8 cellular contexts compared by ENCODE assay signal in the genomic region with DNA sequence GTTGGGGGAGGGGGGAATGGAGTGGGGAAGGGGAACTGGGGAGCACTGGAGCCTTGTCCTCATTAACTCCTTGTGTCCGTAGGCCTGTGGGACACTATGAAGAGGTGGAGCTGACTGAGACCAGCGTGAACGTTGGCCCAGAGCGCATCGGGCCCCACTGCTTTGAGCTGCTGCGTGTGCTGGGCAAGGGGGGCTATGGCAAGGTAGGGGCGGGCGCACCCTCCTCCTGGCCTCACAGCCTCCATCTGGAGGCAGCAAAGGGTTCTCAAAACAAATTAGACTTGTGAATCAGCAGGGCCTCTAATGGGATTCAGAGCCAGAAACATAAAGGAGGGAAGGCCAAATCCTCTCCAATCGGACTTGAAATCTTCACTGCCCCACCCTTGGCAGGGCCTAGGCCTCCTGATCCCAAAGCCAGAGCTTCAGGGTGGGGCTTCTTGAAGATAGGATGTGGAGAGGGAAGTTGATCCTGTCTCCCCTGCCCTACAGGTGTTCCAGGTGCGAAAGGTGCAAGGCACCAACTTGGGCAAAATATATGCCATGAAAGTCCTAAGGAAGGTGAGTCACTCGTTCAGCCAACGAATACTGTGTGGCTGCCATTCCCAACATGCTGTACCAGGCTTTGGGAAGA. TPM values are rescaled to one million over a fixed set of nuclear protein-coding genes. Genes with fewer than 3 reads are reported as not detected.
DNase-seq lines count a peak whose midpoint lies in the region; ATAC-seq and TF ChIP-seq lines count a peak whose summit lies in the region.

No MANE protein-coding gene starts in this region.

- BruUV-seq in PC-3 (replicated peaks; lab: Mats Ljungman, UMichigan): TSS peak; percentile 49

- H3K4me1 ChIP-seq in CD8-positive, alpha-beta T cell (ENCODE audit: insufficient read depth, low read length): peaks cover 42% of the 10 kb centered on the region
- H3K4me1 ChIP-seq in PC-3 (ENCODE audit: insufficient read depth, low read length) (peaks cover 10% of the 10 kb centered on the region), osteoblast (ENCODE audit: insufficient read depth, low read length) (peaks cover 12% of the 10 kb centered on the region)

- no peak for ATAC-seq in CD8-positive, alpha-beta T cell
- ATAC-seq in PC-3 (peak; percentile 13), HG03565 (IDR thresholded peaks at IDR 0.05; ENCODE audit: unreplicated experiment) (no peak)

- intact Hi-C loops in CD8-positive, alpha-beta T cell (cut with DNase I, micrococcal nuclease): loop anchor here (2.0 kb wide), 2 partner anchors 26 to 54 kb away; a partner anchor contains a TSS
- intact Hi-C loops in PC-3 (cut with micrococcal nuclease): loop anchor here (2.0 to 5.0 kb wide), 4 partner anchors 14 to 78 kb away; a partner anchor contains a TSS

- peaks cover 2% of the 10 kb centered on the region for H3K36me3 ChIP-seq in CD8-positive, alpha-beta T cell (ENCODE audit: insufficient read depth, low read length)
- H3K36me3 ChIP-seq in PC-3 (ENCODE audit: low read depth, low read length) (peaks cover 36% of the 10 kb centered on the region), osteoblast (ENCODE audit: insufficient read depth, low read length) (peaks cover 34% of the 10 kb centered on the region)

- CTCF ChIA-PET in CD8-positive, alpha-beta T cell (lab: Charles Lee): interaction anchor here (0.6 to 2.1 kb wide), 4 partner anchors 25 to 38 kb away, joined by 3 to 11 read pairs (median 4); a partner anchor contains a TSS
- CTCF ChIA-PET in PC-3 (lab: Charles Lee): no interaction called here

- H2AFZ ChIP-seq in PC-3 (ENCODE audit: low read length) (peak overlapping the region; percentile 94), osteoblast (ENCODE audit: low read length) (no peak overlapping the region)

- no peaks in the 10 kb centered on the region for H3K27me3 Mint-ChIP-seq in CD8-positive, alpha-beta T cell (ENCODE audit: low read depth)

- H3K9ac ChIP-seq in PC-3 (ENCODE audit: low read length): peak overlapping the region; percentile 95

- H3K27ac Mint-ChIP-seq in CD8-positive, alpha-beta T cell: peak overlapping the region; percentile 95

- peak overlapping the region; percentile 86 for H3K27ac ChIP-seq in CD8-positive, alpha-beta T cell (ENCODE audit: low read depth, low read length)
- H3K27ac ChIP-seq in PC-3 (ENCODE audit: low read length) (peak overlapping the region; percentile 18), epithelial cell of prostate (peak overlapping the region; percentile 58), osteoblast (ENCODE audit: low read depth, low read length) (peak overlapping the region; percentile 84)

- no peak for DNase-seq in CD8-positive, alpha-beta T cell
- no peak for DNase-seq in PC-3
- DNase-seq in epithelial cell of prostate (ENCODE audit: low read depth, low spot score): no peak
- DNase-seq in osteoblast (ENCODE audit: insufficient read length, low spot score, missing footprints): no peak
- no peak for DNase-seq in NCI-H1048 (lab: John Stamatoyannopoulos, UW)
- DNase-seq in LoVo (ENCODE audit: low spot score): no peak
- DNase-seq in NCI-H748 treated with DMSO at 0.1 percent for 48 hours (lab: John Stamatoyannopoulos, UW): no peak

- TF ChIP-seq CTCF in CD8-positive, alpha-beta T cell (IDR thresholded peaks at IDR 0.05): no peak
- TF ChIP-seq CTCF in PC-3 (conservative IDR thresholded peaks at IDR 0.05; ENCODE audit: low read depth, low read length) (no peak), osteoblast (IDR thresholded peaks at IDR 0.05; ENCODE audit: extremely low read depth, low read depth, low read length) (no peak)

- no peaks in the 10 kb centered on the region for H4K20me1 ChIP-seq in PC-3 (ENCODE audit: low read length)
- no peaks in the 10 kb centered on the region for H4K20me1 ChIP-seq in osteoblast (ENCODE audit: insufficient read depth, low read length)

- H3K9me2 ChIP-seq in PC-3 (replicated peaks; ENCODE audit: low read length): no peaks in the 10 kb centered on the region

- H3K36me3 Mint-ChIP-seq in CD8-positive, alpha-beta T cell: peaks cover 28% of the 10 kb centered on the region

- no peaks in the 10 kb centered on the region for H3K9me3 Mint-ChIP-seq in CD8-positive, alpha-beta T cell

- peak overlapping the region; percentile 73 for H3K4me3 ChIP-seq in CD8-positive, alpha-beta T cell (ENCODE audit: low read depth, low read length)
- H3K4me3 ChIP-seq in PC-3 (ENCODE audit: low read length) (peak overlapping the region; percentile 96), osteoblast (ENCODE audit: insufficient read depth, low read length) (peak overlapping the region; percentile 79)

- no peaks in the 10 kb centered on the region for H3K27me3 ChIP-seq in CD8-positive, alpha-beta T cell (ENCODE audit: insufficient read depth, low read length)
- no peaks in the 10 kb centered on the region for H3K27me3 ChIP-seq in PC-3 (ENCODE audit: low read length)
- no peaks in the 10 kb centered on the region for H3K27me3 ChIP-seq in osteoblast (ENCODE audit: insufficient read depth, low read length)

- peaks cover 50% of the 10 kb centered on the region for H3K4me1 Mint-ChIP-seq in CD8-positive, alpha-beta T cell (ENCODE audit: low read depth)

- POLR2A ChIA-PET in CD8-positive, alpha-beta T cell (lab: Charles Lee): interaction anchor here (0.7 to 13.3 kb wide), 13 partner anchors 8 to 136 kb away, joined by 3 to 317 read pairs (median 4); a partner anchor contains a TSS
- POLR2A ChIA-PET in PC-3 (lab: Charles Lee; ENCODE audit: unreplicated experiment): interaction anchor here (0.5 kb wide), 1 partner anchor 14 kb away, joined by 6 read pairs; a partner anchor contains a TSS

- H3K4me2 ChIP-seq in PC-3 (ENCODE audit: low read length) (peak overlapping the region; percentile 94), osteoblast (ENCODE audit: insufficient read depth, low read length) (peak overlapping the region; percentile 87)

- H3F3A ChIP-seq in PC-3 (ENCODE audit: low read length, unreplicated experiment): no peaks in the 10 kb centered on the region

- peak overlapping the region; percentile 99 for H3K4me3 Mint-ChIP-seq in CD8-positive, alpha-beta T cell

- no peaks in the 10 kb centered on the region for H3K9me3 ChIP-seq in CD8-positive, alpha-beta T cell (ENCODE audit: low read length)
- H3K9me3 ChIP-seq in PC-3 (ENCODE audit: low read length): no peaks in the 10 kb centered on the region
- no peaks in the 10 kb centered on the region for H3K9me3 ChIP-seq in osteoblast (ENCODE audit: low read depth, low read length)

- H3K79me2 ChIP-seq in PC-3 (ENCODE audit: low read length) (peaks cover 34% of the 10 kb centered on the region), osteoblast (ENCODE audit: insufficient read depth, low read length) (peaks cover 25% of the 10 kb centered on the region)

RNA-seq across cellular contexts. Expression of a gene that starts 0.9 kb away (rescaled TPM):
- total RNA-seq in CD8-positive, alpha-beta T cell: 10 to 100 TPM; 71.8 to 76.2 TPM
- total RNA-seq in PC-3 (2014; rRNA removed) (170 and 208 TPM in 2 replicates), osteoblast (33.9 and 36.9 TPM in 2 replicates)

RNA-seq across cellular contexts. Expression of a gene that starts 8.3 kb away (rescaled TPM):
- total RNA-seq in CD8-positive, alpha-beta T cell: 100 to 1,000 TPM; 138 to 144 TPM
- total RNA-seq in PC-3 (2014; rRNA removed): 0.15 and 0.29 TPM in 2 replicates
- total RNA-seq in osteoblast: under 0.01 and 0.36 TPM in 2 replicates

RNA-seq across cellular contexts. Expression of a gene that starts 13.7 kb away (rescaled TPM):
- 10 to 100 TPM; 11.2 to 12.1 TPM for total RNA-seq in CD8-positive, alpha-beta T cell
- total RNA-seq in PC-3 (2014; rRNA removed): 0.22 TPM in 1 of 2 replicates, not detected in the other
- under 0.01 TPM in 2 replicates for total RNA-seq in osteoblast

RNA-seq across cellular contexts. Expression of a gene that starts 14.1 kb away (rescaled TPM):
- total RNA-seq in CD8-positive, alpha-beta T cell: 1 to 10 TPM; 7.5 to 9.3 TPM
- 209 and 250 TPM in 2 replicates for total RNA-seq in PC-3 (2014; rRNA removed)
- 137 and 140 TPM in 2 replicates for total RNA-seq in osteoblast

RNA-seq across cellular contexts. Expression of a gene that starts 23.4 kb away (rescaled TPM):
- not detected for total RNA-seq in CD8-positive, alpha-beta T cell
- total RNA-seq in PC-3 (2014; rRNA removed): not detected in 2 replicates
- total RNA-seq in osteoblast: not detected in 2 replicates

Comparison
In these comparisons a context has a peak if more than half of its experiments do, and no peak if none do; other contexts are left out.
1. H3K27ac ChIP-seq: peak in every context shown above with its lines; median percentile 86 in CD8-positive, alpha-beta T cell; 84 in osteoblast; 58 in epithelial cell of prostate; 18 in PC-3.
2. RNA of a gene that starts 8.3 kb away (total RNA-seq): 138 to 144 TPM in CD8-positive, alpha-beta T cell; under 0.01 to 0.36 TPM in osteoblast and 0.15 to 0.29 TPM in PC-3; every median in the first group is over 100 times any median in the second.
3. RNA of a gene that starts 13.7 kb away (total RNA-seq): 11.2 to 12.1 TPM in CD8-positive, alpha-beta T cell; 0.22 TPM in PC-3 and under 0.01 TPM in osteoblast; every median in the first group is over 10 times any median in the second.
4. Peak in every context shown above with its lines, with median percentiles within 50 percentile points of each other: H3K4me3 ChIP-seq.